22 cellular contexts compared by ENCODE assay signal in genomic region chr7:52838981-52839411, GRCh38.
A peak's percentile ranks its signal among the peaks of the same experiment; 100 is the strongest.
DNase-seq lines count a peak whose midpoint lies in the region; TF ChIP-seq lines count a peak whose summit lies in the region.
"Had no signal": no experiment of that assay in that cellular context is flagged by ENCODE, and none has a peak within 500 bp of the region (broad histone marks: within the 10 kb centered on the region; RNA-seq: fewer than 3 reads in every experiment).

No MANE protein-coding gene starts in this region.

- peak overlapping the region; percentile 64 for H3K4me2 ChIP-seq in smooth muscle cell
- H3K4me2 ChIP-seq: BLaER1, PC-9 had no signal

- no peak overlapping the region for H3K9ac ChIP-seq in smooth muscle cell (ENCODE audit: low read depth)
- H3K9ac ChIP-seq: BLaER1 had no signal

- peaks cover 10% of the 10 kb centered on the region for H3K4me1 Mint-ChIP-seq in MCF 10A (ENCODE audit: insufficient read depth, unreplicated experiment)
- H3K4me1 Mint-ChIP-seq in CD4-positive, alpha-beta memory T cell: no peaks in the 10 kb centered on the region
- H3K4me1 Mint-ChIP-seq: natural killer cell; stimulated activated memory B cell treated with anti-CD40 and anti-IgM and Interleukin-4, amounts not matched to agents 10 μg/mL and 1 μg/mL and 100 μg/mL, for 72 hours had no signal

- H3K4me3 ChIP-seq in breast epithelium (peak overlapping the region in 1 of 3 donors; percentile 5), astrocyte of the spinal cord (ENCODE audit: low read depth, low read length) (no peak overlapping the region), smooth muscle cell (no peak overlapping the region)
- H3K4me3 ChIP-seq in CD4-positive, alpha-beta memory T cell (ENCODE audit: low read length in 2 of 2): no peak overlapping the region
- H3K4me3 ChIP-seq: BLaER1, gastroesophageal sphincter, HAP-1, PC-9 had no signal

- H3K9me3 ChIP-seq in breast epithelium (no peaks in the 10 kb centered on the region), smooth muscle cell (replicated peaks; ENCODE audit: low read depth) (no peaks in the 10 kb centered on the region)
- no peaks in the 10 kb centered on the region for H3K9me3 ChIP-seq in CD4-positive, alpha-beta memory T cell (ENCODE audit: control insufficient read depth in 1 of 2, low read length in 2 of 2)
- H3K9me3 ChIP-seq: BLaER1, gastroesophageal sphincter, HAP-1, tibial artery had no signal

- CTCF ChIA-PET in MCF 10A (lab: Yijun Ruan, JAX): no interaction called here
- CTCF ChIA-PET in CD4-positive, alpha-beta memory T cell (lab: Charles Lee; ENCODE audit: partially characterized antibody): no interaction called here

- BruUV-seq in MCF 10A (replicated peaks; lab: Mats Ljungman, UMichigan): no TSS peak

- H3K4me1 ChIP-seq in breast epithelium: no peaks in the 10 kb centered on the region
- no peaks in the 10 kb centered on the region for H3K4me1 ChIP-seq in smooth muscle cell (ENCODE audit: low read depth)
- H3K4me1 ChIP-seq in CD4-positive, alpha-beta memory T cell (ENCODE audit: insufficient read depth, low read length): no peaks in the 10 kb centered on the region
- H3K4me1 ChIP-seq: BLaER1, gastroesophageal sphincter, tibial artery had no signal

- H3K36me3 Mint-ChIP-seq in MCF 10A (ENCODE audit: insufficient read depth, unreplicated experiment): no peaks in the 10 kb centered on the region
- H3K36me3 Mint-ChIP-seq in CD4-positive, alpha-beta memory T cell: no peaks in the 10 kb centered on the region
- H3K36me3 Mint-ChIP-seq: natural killer cell; stimulated activated memory B cell treated with anti-CD40 and anti-IgM and Interleukin-4, amounts not matched to agents 10 μg/mL and 1 μg/mL and 100 μg/mL, for 72 hours had no signal

- TF ChIP-seq CTCF in MCF 10A (IDR thresholded peaks at IDR 0.05; ENCODE audit: unreplicated experiment) (no peak), breast epithelium (IDR thresholded peaks at IDR 0.05) (no peak), astrocyte of the spinal cord (IDR thresholded peaks at IDR 0.05; ENCODE audit: low read depth, low read length) (no peak), smooth muscle cell (IDR thresholded peaks at IDR 0.05; ENCODE audit: borderline replicate concordance, insufficient read depth, poor library complexity, severe bottlenecking) (no peak)

- intact Hi-C loops in MCF 10A (cut with micrococcal nuclease): no loop called here
- intact Hi-C loops in breast epithelium (cut with DNase I; ENCODE audit: low total_unique reads): no loop called here
- intact Hi-C loops in CD4-positive, alpha-beta memory T cell (cut with micrococcal nuclease): no loop called here

- H3K27me3 ChIP-seq in breast epithelium (no peaks in the 10 kb centered on the region), smooth muscle cell (ENCODE audit: low read depth) (no peaks in the 10 kb centered on the region)
- H3K27me3 ChIP-seq in CD4-positive, alpha-beta memory T cell (ENCODE audit: insufficient read depth, low read length): no peaks in the 10 kb centered on the region
- H3K27me3 ChIP-seq: BLaER1, gastroesophageal sphincter, tibial artery had no signal

- in situ Hi-C loops in astrocyte of the spinal cord (cut with HindIII; ENCODE audit: low sequenced_read_pairs): no loop called here

- peak overlapping the region; percentile 48 for H3K4me3 Mint-ChIP-seq in MCF 10A (ENCODE audit: unreplicated experiment)
- H3K4me3 Mint-ChIP-seq in CD4-positive, alpha-beta memory T cell: no peak overlapping the region
- H3K4me3 Mint-ChIP-seq: natural killer cell; stimulated activated memory B cell treated with anti-CD40 and anti-IgM and Interleukin-4, amounts not matched to agents 10 μg/mL and 1 μg/mL and 100 μg/mL, for 72 hours had no signal

- H3K27ac ChIP-seq in breast epithelium (no peak overlapping the region), smooth muscle cell (ENCODE audit: low read depth) (peak overlapping the region; percentile 66)
- H3K27ac ChIP-seq in CD4-positive, alpha-beta memory T cell (ENCODE audit: low read depth, low read length): no peak overlapping the region
- H3K27ac ChIP-seq: BLaER1, gastroesophageal sphincter, PC-9, tibial artery had no signal

- DNase-seq in MCF 10A (ENCODE audit: unreplicated experiment) (no peak), breast epithelium (ENCODE audit: low spot score in 2 of 2) (no peak), astrocyte of the spinal cord (ENCODE audit: low read depth, low spot score) (peak; percentile 73), iris pigment epithelial cell (ENCODE audit: low read depth) (peak; percentile 29), smooth muscle cell (lab: John Stamatoyannopoulos, UW; ENCODE audit: unreplicated experiment) (no peak), NCI-H524 (lab: John Stamatoyannopoulos, UW) (no peak), NCI-H2081 (lab: John Stamatoyannopoulos, UW) (no peak)
- DNase-seq in CD4-positive, alpha-beta memory T cell: no peak
- DNase-seq: 8988T; activated CD4-positive, alpha-beta T cell treated with anti-CD3 and anti-CD28 coated beads for 4 hours; activated effector memory CD4-positive, alpha-beta T cell treated with Interleukin-2 at 50 U/mL for 16 hours; amniotic stem cell; KG1; natural killer cell; NCI-H1417; PC-9; tibial artery had no signal

- WGBS in smooth muscle cell (ENCODE audit: low lambda C conversion rate): 9% methylated on average over 1 of the region's 1 CpG

- no peaks in the 10 kb centered on the region for H3K9me3 Mint-ChIP-seq in MCF 10A (ENCODE audit: unreplicated experiment)
- peaks cover 3 to 32% (median 14%) of the 10 kb centered on the region in 8 donors for H3K9me3 Mint-ChIP-seq in CD4-positive, alpha-beta memory T cell

- peaks cover 11% of the 10 kb centered on the region for H3K27me3 Mint-ChIP-seq in MCF 10A (ENCODE audit: insufficient read depth, unreplicated experiment)
- no peaks in the 10 kb centered on the region for H3K27me3 Mint-ChIP-seq in CD4-positive, alpha-beta memory T cell
- H3K27me3 Mint-ChIP-seq: progenitor cell of endocrine pancreas; stimulated activated memory B cell treated with anti-CD40 and anti-IgM and Interleukin-4, amounts not matched to agents 10 μg/mL and 1 μg/mL and 100 μg/mL, for 72 hours had no signal

- no peaks in the 10 kb centered on the region for H3F3A ChIP-seq in smooth muscle cell (ENCODE audit: low read depth)

- POLR2A ChIA-PET in MCF 10A (lab: Yijun Ruan, JAX): no interaction called here
- POLR2A ChIA-PET in CD4-positive, alpha-beta memory T cell (lab: Charles Lee; ENCODE audit: partially characterized antibody): no interaction called here

- peak overlapping the region; percentile 1 for H2AFZ ChIP-seq in smooth muscle cell (ENCODE audit: low read depth)
- H2AFZ ChIP-seq: PC-9 had no signal

- H3K36me3 ChIP-seq in breast epithelium (no peaks in the 10 kb centered on the region), smooth muscle cell (ENCODE audit: low read depth) (no peaks in the 10 kb centered on the region)
- no peaks in the 10 kb centered on the region for H3K36me3 ChIP-seq in CD4-positive, alpha-beta memory T cell (ENCODE audit: insufficient read depth, low read length)
- H3K36me3 ChIP-seq: BLaER1, gastroesophageal sphincter, HAP-1, tibial artery had no signal

- no peak overlapping the region for H3K27ac Mint-ChIP-seq in MCF 10A (ENCODE audit: low read depth, unreplicated experiment)
- H3K27ac Mint-ChIP-seq in CD4-positive, alpha-beta memory T cell: no peak overlapping the region
- H3K27ac Mint-ChIP-seq: natural killer cell; progenitor cell of endocrine pancreas; stimulated activated memory B cell treated with anti-CD40 and anti-IgM and Interleukin-4, amounts not matched to agents 10 μg/mL and 1 μg/mL and 100 μg/mL, for 72 hours had no signal

- no peaks in the 10 kb centered on the region for H3K79me2 ChIP-seq in smooth muscle cell (ENCODE audit: low read depth)

- TF ChIP-seq POLR2A in breast epithelium (IDR thresholded peaks at IDR 0.05): no peak

- no peaks in the 10 kb centered on the region for H4K20me1 ChIP-seq in smooth muscle cell (ENCODE audit: low read depth)
- H4K20me1 ChIP-seq: BLaER1 had no signal

Comparison
In these comparisons a context has a peak if more than half of its experiments do, and no peak if none do; other contexts are left out.
1. DNase-seq: peak in astrocyte of the spinal cord (single experiment) and iris pigment epithelial cell (single experiment); none in MCF 10A (single experiment), breast epithelium (0 of 2), smooth muscle cell (single experiment), NCI-H524 (0 of 2), NCI-H2081 (0 of 2) and CD4-positive, alpha-beta memory T cell (0 of 5).